Comparison of ENCODE assay signal across 13 cellular contexts in genomic region chr4:27176881-27177280, GRCh38.
DNase-seq lines count a peak whose midpoint lies in the region; ATAC-seq and TF ChIP-seq lines count a peak whose summit lies in the region.
"Had no signal": no experiment of that assay in that cellular context is flagged by ENCODE, and none has a peak within 500 bp of the region (broad histone marks: within the 10 kb centered on the region; RNA-seq: fewer than 3 reads in every experiment).

No MANE protein-coding gene starts in this region.

- no peak overlapping the region for H3K56ac ChIP-seq in mesendoderm (ENCODE audit: low read length)

- no peaks in the 10 kb centered on the region for H3K9me3 ChIP-seq in A673 (ENCODE audit: low read depth, low read length, poor library complexity, severe bottlenecking)
- no peaks in the 10 kb centered on the region for H3K9me3 ChIP-seq in thyroid gland
- H3K9me3 ChIP-seq: Caco-2, HAP-1, SK-N-SH had no signal

- no peak overlapping the region for H3K27ac Mint-ChIP-seq in WTC11
- H3K27ac Mint-ChIP-seq: CD4-positive, alpha-beta T cell had no signal

- H3K27me3 ChIP-seq in A673 (replicated peaks; ENCODE audit: insufficient read depth, low read depth, low read length, poor library complexity) (no peaks in the 10 kb centered on the region), mesendoderm (ENCODE audit: insufficient read depth, low read length, poor library complexity) (no peaks in the 10 kb centered on the region), thyroid gland (no peaks in the 10 kb centered on the region)
- H3K27me3 ChIP-seq: BLaER1 had no signal

- H3K79me1 ChIP-seq in mesendoderm (ENCODE audit: low read length), result no peaks in the 10 kb centered on the region

- DNase-seq in A673 (ENCODE audit: low spot score) (peak; percentile 15), WTC11 (ENCODE audit: low spot score) (no peak), mesendoderm (peak; percentile 78), thyroid gland (no peak), NCI-H524 treated with DMSO at 0.1 percent for 48 hours (lab: John Stamatoyannopoulos, UW) (no peak)
- DNase-seq: CD4-positive, alpha-beta T cell; SIG-M5 had no signal

- no TSS peak for BruUV-seq in A673 (replicated peaks; lab: Mats Ljungman, UMichigan)

- H3K4me1 ChIP-seq in A673 (ENCODE audit: insufficient read depth, low read length, poor library complexity, severe bottlenecking) (peaks cover 25% of the 10 kb centered on the region), mesendoderm (ENCODE audit: control insufficient read depth, low read depth, low read length) (no peaks in the 10 kb centered on the region), thyroid gland (no peaks in the 10 kb centered on the region)
- H3K4me1 ChIP-seq: BLaER1, Caco-2, HAP-1 had no signal

- no peak overlapping the region for H4K8ac ChIP-seq in mesendoderm (ENCODE audit: low read depth, low read length)

- peaks cover 8% of the 10 kb centered on the region; the same call in 1 of the 2 replicates for H3K4me1 Mint-ChIP-seq in WTC11

- CTCF ChIA-PET in A673 (lab: Charles Lee), result interaction anchor here (0.5 to 1.0 kb wide), 4 partner anchors 128 to 1033 kb away, joined by 3 to 5 read pairs (median 4); no protein-coding TSS in a partner anchor
- CTCF ChIA-PET in WTC11 (lab: Charles Lee), result interaction anchor here (0.6 to 1.7 kb wide), 8 partner anchors 9 to 508 kb away, joined by 3 to 33 read pairs (median 4); no protein-coding TSS in a partner anchor

- POLR2A ChIA-PET in A673 (lab: Charles Lee; ENCODE audit: low non-redundant PET) (no interaction called here), WTC11 (lab: Charles Lee) (no interaction called here)

- no peak overlapping the region for H2BK15ac ChIP-seq in mesendoderm (replicated peaks; ENCODE audit: low read depth)

- no peaks in the 10 kb centered on the region for H3K36me3 ChIP-seq in A673 (ENCODE audit: insufficient read depth, low read length, poor library complexity, severe bottlenecking)
- H3K36me3 ChIP-seq in mesendoderm (ENCODE audit: control insufficient read depth, insufficient read depth, low read length), result no peaks in the 10 kb centered on the region
- H3K36me3 ChIP-seq in thyroid gland, result no peaks in the 10 kb centered on the region
- H3K36me3 ChIP-seq: BLaER1, HAP-1 had no signal

- H2BK120ac ChIP-seq in mesendoderm (ENCODE audit: low read depth, low read length), result no peak overlapping the region

- H2BK5ac ChIP-seq in mesendoderm (ENCODE audit: low read length), result no peak overlapping the region

- H3K4me2 ChIP-seq in mesendoderm (ENCODE audit: low read length), result no peak overlapping the region
- H3K4me2 ChIP-seq: BLaER1, SK-N-SH had no signal

- intact Hi-C loops in A673 (cut with micrococcal nuclease; ENCODE audit: unreplicated experiment), result loop anchor here (1.0 to 10.0 kb wide), 3 partner anchors 132 to 495 kb away; no protein-coding TSS in a partner anchor
- intact Hi-C loops in thyroid gland (cut with DNase I), result no loop called here

- H3K4ac ChIP-seq in mesendoderm (ENCODE audit: low read depth, low read length), result no peak overlapping the region

- H3K27ac ChIP-seq in A673 (ENCODE audit: low read depth, low read length, poor library complexity, severe bottlenecking) (no peak overlapping the region), mesendoderm (ENCODE audit: low read depth, low read length) (no peak overlapping the region), thyroid gland (no peak overlapping the region)
- H3K27ac ChIP-seq: BLaER1 had no signal

- ATAC-seq in GM18868 (IDR thresholded peaks at IDR 0.05; ENCODE audit: unreplicated experiment) (peak; percentile 14), WTC11 (peak; percentile 66), HG02852 (IDR thresholded peaks at IDR 0.05; ENCODE audit: unreplicated experiment) (no peak)

- no peak overlapping the region for H3K18ac ChIP-seq in mesendoderm (ENCODE audit: low read length)

- no peaks in the 10 kb centered on the region; the same call in 1 of the 2 replicates for H3K27me3 Mint-ChIP-seq in WTC11 (ENCODE audit: low read depth)
- H3K27me3 Mint-ChIP-seq: CD4-positive, alpha-beta T cell had no signal

- H2AK5ac ChIP-seq in mesendoderm (ENCODE audit: low read length), result no peak overlapping the region

- TF ChIP-seq CTCF in A673 (conservative IDR thresholded peaks at IDR 0.05; ENCODE audit: low read depth, low read length) (no peak), WTC11 (IDR thresholded peaks at IDR 0.05) (no peak), thyroid gland (IDR thresholded peaks at IDR 0.05) (no peak)

- no CpG with 5 or more reads among the region's 2 CpGs for WGBS in mesendoderm (ENCODE audit: extremely low coverage, insufficient coverage, low lambda C conversion rate)
- WGBS in thyroid gland, 2 donors, result 14 to 47% methylated on average over 2 of the region's 2 CpGs

- no peak overlapping the region for H3K4me3 Mint-ChIP-seq in WTC11
- H3K4me3 Mint-ChIP-seq: CD4-positive, alpha-beta T cell had no signal

- H3K79me2 ChIP-seq in mesendoderm (ENCODE audit: control insufficient read depth, insufficient read depth, low read length), result no peaks in the 10 kb centered on the region

- no peaks in the 10 kb centered on the region for H3K36me3 Mint-ChIP-seq in WTC11

- H3K23ac ChIP-seq in mesendoderm (ENCODE audit: low read length), result no peak overlapping the region

- no peak overlapping the region for H4K5ac ChIP-seq in mesendoderm (ENCODE audit: low read length)

- H3K9me3 Mint-ChIP-seq in WTC11, result peaks cover 6% of the 10 kb centered on the region
- H3K9me3 Mint-ChIP-seq: CD4-positive, alpha-beta T cell had no signal

- no peak overlapping the region for H3K9ac ChIP-seq in mesendoderm (ENCODE audit: low read length)
- H3K9ac ChIP-seq: BLaER1, SK-N-SH had no signal

- H3K4me3 ChIP-seq in A673 (ENCODE audit: low read depth, low read length, poor library complexity, severe bottlenecking) (no peak overlapping the region), mesendoderm (ENCODE audit: low read length) (no peak overlapping the region), thyroid gland (replicated peaks in 1 of 3) (no peak overlapping the region)
- H3K4me3 ChIP-seq: BLaER1, HAP-1 had no signal

- no peak for TF ChIP-seq POLR2A in thyroid gland (IDR thresholded peaks at IDR 0.05)

TF ChIP-seq in WTC11, 78 proteins besides CTCF, POLR2A, EP300 and RAD21 (continues in another document):
- no peak for TF ChIP-seq FOXP1 (CRISPR knock-in tag; IDR thresholded peaks at IDR 0.05; ENCODE audit: borderline replicate concordance)
- TF ChIP-seq CREB1 (CRISPR knock-in tag; IDR thresholded peaks at IDR 0.05), result no peak
- no peak for TF ChIP-seq OVOL2 (CRISPR knock-in tag; IDR thresholded peaks at IDR 0.05; ENCODE audit: borderline replicate concordance)
- TF ChIP-seq GRHL2 (CRISPR knock-in tag; IDR thresholded peaks at IDR 0.05; ENCODE audit: insufficient replicate concordance, severe bottlenecking), result no peak
- TF ChIP-seq, protein P1, sequence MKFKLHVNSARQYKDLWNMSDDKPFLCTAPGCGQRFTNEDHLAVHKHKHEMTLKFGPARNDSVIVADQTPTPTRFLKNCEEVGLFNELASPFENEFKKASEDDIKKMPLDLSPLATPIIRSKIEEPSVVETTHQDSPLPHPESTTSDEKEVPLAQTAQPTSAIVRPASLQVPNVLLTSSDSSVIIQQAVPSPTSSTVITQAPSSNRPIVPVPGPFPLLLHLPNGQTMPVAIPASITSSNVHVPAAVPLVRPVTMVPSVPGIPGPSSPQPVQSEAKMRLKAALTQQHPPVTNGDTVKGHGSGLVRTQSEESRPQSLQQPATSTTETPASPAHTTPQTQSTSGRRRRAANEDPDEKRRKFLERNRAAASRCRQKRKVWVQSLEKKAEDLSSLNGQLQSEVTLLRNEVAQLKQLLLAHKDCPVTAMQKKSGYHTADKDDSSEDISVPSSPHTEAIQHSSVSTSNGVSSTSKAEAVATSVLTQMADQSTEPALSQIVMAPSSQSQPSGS (CRISPR knock-in tag; IDR thresholded peaks at IDR 0.05; ENCODE audit: borderline replicate concordance, low read depth), result no peak
- no peak for TF ChIP-seq NR1H2 (CRISPR knock-in tag; IDR thresholded peaks at IDR 0.05)
- no peak for TF ChIP-seq ZNF263 (CRISPR knock-in tag; IDR thresholded peaks at IDR 0.05; ENCODE audit: low read depth)
- no peak for TF ChIP-seq ZNF138 (CRISPR knock-in tag; conservative IDR thresholded peaks at IDR 0.05)
- no peak for TF ChIP-seq USF1 (CRISPR knock-in tag; IDR thresholded peaks at IDR 0.05)
- TF ChIP-seq AFF4 (CRISPR knock-in tag; IDR thresholded peaks at IDR 0.05; ENCODE audit: borderline replicate concordance), result no peak
- TF ChIP-seq JAZF1 (CRISPR knock-in tag; IDR thresholded peaks at IDR 0.05), result no peak
- TF ChIP-seq MYBL2 (CRISPR knock-in tag; IDR thresholded peaks at IDR 0.05), result no peak

Comparison
In these comparisons a context has a peak if more than half of its experiments do, and no peak if none do; other contexts are left out.
1. DNase-seq: peak in A673 (single experiment) and mesendoderm (single experiment); none in WTC11 (single experiment), thyroid gland (0 of 2) and NCI-H524 treated with DMSO at 0.1 percent for 48 hours (single experiment).